Comparison of ENCODE assay signal across 8 cellular contexts in the genomic region with DNA sequence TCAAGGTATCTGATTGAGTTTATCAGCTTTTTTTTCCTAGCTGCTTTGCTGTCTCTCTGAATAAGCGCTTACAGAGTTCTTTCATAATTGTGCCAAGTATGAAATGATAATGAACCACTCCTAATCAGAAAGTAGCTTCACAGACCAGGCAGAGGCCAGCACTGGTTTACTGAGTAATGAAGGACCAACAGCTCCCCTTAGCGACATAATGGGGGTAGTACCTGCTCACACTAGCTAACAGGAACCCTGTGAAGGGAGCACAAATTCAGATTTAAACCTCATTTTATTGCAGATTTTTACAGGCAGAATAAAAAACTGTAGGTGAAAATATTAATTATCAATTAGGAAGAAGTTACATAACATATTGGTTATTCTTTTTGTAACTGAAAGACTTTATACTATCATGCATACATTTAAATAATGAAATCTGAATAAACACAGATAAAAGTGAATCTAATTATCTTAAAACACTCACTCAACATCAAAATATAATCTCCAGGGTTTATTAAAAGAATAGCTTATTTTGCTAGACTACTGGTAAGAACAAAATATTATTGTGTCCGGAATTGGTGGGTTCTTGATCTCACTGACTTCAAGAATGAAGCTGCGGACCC. TPM values are rescaled to one million over a fixed set of nuclear protein-coding genes. Genes with fewer than 3 reads are reported as not detected.
DNase-seq lines count a peak whose midpoint lies in the region; ATAC-seq and TF ChIP-seq lines count a peak whose summit lies in the region.

No MANE protein-coding gene starts in this region.

- H3K27ac Mint-ChIP-seq in naive thymus-derived CD4-positive, alpha-beta T cell = no peak overlapping the region

- dilution Hi-C loops in mammary epithelial cell (cut with HindIII; ENCODE audit: low sequenced_read_pairs) = no loop called here

- no peaks in the 10 kb centered on the region for H4K20me1 ChIP-seq in mammary epithelial cell (ENCODE audit: insufficient read depth, low read length)

- no peaks in the 10 kb centered on the region for H3K36me3 Mint-ChIP-seq in naive thymus-derived CD4-positive, alpha-beta T cell

- H2AFZ ChIP-seq in ACC112 (ENCODE audit: low read length, unreplicated experiment) (peak overlapping the region; percentile 88), mammary epithelial cell (ENCODE audit: low read depth, low read length) (no peak overlapping the region)

- peak; percentile 87 to 91 for TF ChIP-seq CTCF in mammary epithelial cell (conservative IDR thresholded peaks at IDR 0.05 in 1 of 2, IDR thresholded peaks at IDR 0.05 in 1 of 2; ENCODE audit: extremely low read depth in 1 of 2, insufficient read depth in 1 of 2, low read depth in 1 of 2, low read length in 2 of 2)
- TF ChIP-seq CTCF in upper lobe of left lung (IDR thresholded peaks at IDR 0.05) = peak in 5 of 6 experiments; percentile 44 to 65 (median 55)

- peaks cover 5% of the 10 kb centered on the region for H3K4me1 ChIP-seq in ACC112 (ENCODE audit: control insufficient read depth, insufficient read depth, low read length, unreplicated experiment)
- no peaks in the 10 kb centered on the region for H3K4me1 ChIP-seq in mammary epithelial cell (ENCODE audit: insufficient read depth, low read length)
- no peaks in the 10 kb centered on the region for H3K4me1 ChIP-seq in upper lobe of left lung
- no peaks in the 10 kb centered on the region for H3K4me1 ChIP-seq in naive thymus-derived CD4-positive, alpha-beta T cell (ENCODE audit: control insufficient read depth in 2 of 2, insufficient read depth in 2 of 2, low read length in 2 of 2)

- intact Hi-C loops in mammary epithelial cell (cut with micrococcal nuclease) = loop anchor here (1.0 to 5.0 kb wide), 4 partner anchors 139 to 1300 kb away; no protein-coding TSS in a partner anchor
- intact Hi-C loops in naive thymus-derived CD4-positive, alpha-beta T cell (cut with micrococcal nuclease) = no loop called here

- peaks cover 0 to 1% (median 0%) of the 10 kb centered on the region in 7 donors for H3K4me1 Mint-ChIP-seq in naive thymus-derived CD4-positive, alpha-beta T cell

- peaks cover 0 to 5% (median 1%) of the 10 kb centered on the region in 11 donors for H3K9me3 Mint-ChIP-seq in naive thymus-derived CD4-positive, alpha-beta T cell

- peaks cover 10% of the 10 kb centered on the region; the same call in 1 of the 2 replicates for H3K27me3 ChIP-seq in ACC112 (ENCODE audit: insufficient read depth, low read length)
- H3K27me3 ChIP-seq in mammary epithelial cell (ENCODE audit: insufficient read depth, low read length) = no peaks in the 10 kb centered on the region
- no peaks in the 10 kb centered on the region for H3K27me3 ChIP-seq in upper lobe of left lung
- H3K27me3 ChIP-seq in naive thymus-derived CD4-positive, alpha-beta T cell (ENCODE audit: control insufficient read depth in 2 of 2, insufficient read depth in 2 of 2, low read length in 2 of 2) = no peaks in the 10 kb centered on the region

- H3K4me2 ChIP-seq in mammary epithelial cell (ENCODE audit: insufficient read depth, low read depth, low read length) = no peak overlapping the region

- H3K27ac ChIP-seq in ACC112 (ENCODE audit: low read depth, low read length) (peak overlapping the region; percentile 19; the same call in 1 of the 2 replicates), mammary epithelial cell (ENCODE audit: insufficient read depth, low read depth, low read length) (no peak overlapping the region), upper lobe of left lung (no peak overlapping the region)
- no peak overlapping the region for H3K27ac ChIP-seq in naive thymus-derived CD4-positive, alpha-beta T cell (ENCODE audit: low read depth, low read length)

- H3K27me3 Mint-ChIP-seq in naive thymus-derived CD4-positive, alpha-beta T cell = no peaks in the 10 kb centered on the region

- 38% methylated on average over 4 of the region's 4 CpGs for WGBS in mammary epithelial cell (ENCODE audit: low coverage, missing lambda C conversion rate)
- 52 to 59% methylated on average over 4 of the region's 4 CpGs for WGBS in upper lobe of left lung, 2 donors

- no peak overlapping the region for H3K4me3 Mint-ChIP-seq in naive thymus-derived CD4-positive, alpha-beta T cell

- in situ Hi-C loops in mammary epithelial cell (cut with MboI; ENCODE audit: low sequenced_read_pairs in 2 of 2) = loop anchor here (5.0 to 25.0 kb wide), 5 partner anchors 140 to 640 kb away; no protein-coding TSS in a partner anchor

- no peak overlapping the region for H3K9ac ChIP-seq in mammary epithelial cell (ENCODE audit: insufficient read depth, low read length)

- H3K4me3 ChIP-seq in ACC112 (ENCODE audit: low read depth, low read length) (no peak overlapping the region), mammary epithelial cell (replicated peaks in 1 of 3; ENCODE audit: insufficient read depth in 1 of 3, low read depth in 2 of 3, low read length in 3 of 3) (no peak overlapping the region), upper lobe of left lung (no peak overlapping the region)
- no peak overlapping the region for H3K4me3 ChIP-seq in naive thymus-derived CD4-positive, alpha-beta T cell (ENCODE audit: low read length)

- CTCF ChIA-PET in mammary epithelial cell (lab: Charles Lee; ENCODE audit: low non-redundant PET) = interaction anchor here (0.5 to 1.5 kb wide), 7 partner anchors 60 to 656 kb away, joined by 3 to 10 read pairs (median 3); partner anchors contain the start of gene LAMA1
- CTCF ChIA-PET in naive thymus-derived CD4-positive, alpha-beta T cell (lab: Charles Lee) = interaction anchor here (0.6 kb wide), 1 partner anchor 1760 kb away, joined by 3 read pairs; no protein-coding TSS in a partner anchor

- no peaks in the 10 kb centered on the region for H3K79me2 ChIP-seq in ACC112 (ENCODE audit: control insufficient read depth, insufficient read depth, low read length, unreplicated experiment)
- H3K79me2 ChIP-seq in mammary epithelial cell (ENCODE audit: insufficient read depth, low read length) = no peaks in the 10 kb centered on the region

- ATAC-seq in GM18867 (IDR thresholded peaks at IDR 0.05; ENCODE audit: unreplicated experiment) (peak; percentile 74), upper lobe of left lung (ENCODE audit: low FRiP score in 2 of 2) (peak; percentile 85 to 96), GM18868 (IDR thresholded peaks at IDR 0.05; ENCODE audit: unreplicated experiment) (no peak)
- ATAC-seq in naive thymus-derived CD4-positive, alpha-beta T cell = no peak

- H3K36me3 ChIP-seq in ACC112 (ENCODE audit: insufficient read depth, low read length) = no peaks in the 10 kb centered on the region
- H3K36me3 ChIP-seq in mammary epithelial cell (ENCODE audit: insufficient read depth, low read length) = no peaks in the 10 kb centered on the region
- H3K36me3 ChIP-seq in upper lobe of left lung = no peaks in the 10 kb centered on the region
- no peaks in the 10 kb centered on the region for H3K36me3 ChIP-seq in naive thymus-derived CD4-positive, alpha-beta T cell (ENCODE audit: control insufficient read depth in 2 of 3, insufficient read depth in 3 of 3, low read length in 3 of 3)

- TF ChIP-seq EP300 in upper lobe of left lung (IDR thresholded peaks at IDR 0.05) = no peak

- TF ChIP-seq POLR2A in upper lobe of left lung (IDR thresholded peaks at IDR 0.05) = no peak

- POLR2A ChIA-PET in naive thymus-derived CD4-positive, alpha-beta T cell (lab: Charles Lee) = no interaction called here

- H3K9me3 ChIP-seq in mammary epithelial cell (replicated peaks; ENCODE audit: insufficient read depth, low read length) = no peaks in the 10 kb centered on the region
- H3K9me3 ChIP-seq in upper lobe of left lung = no peaks in the 10 kb centered on the region
- H3K9me3 ChIP-seq in naive thymus-derived CD4-positive, alpha-beta T cell (ENCODE audit: control insufficient read depth in 2 of 3, low read length in 3 of 3) = no peaks in the 10 kb centered on the region

- DNase-seq in NCI-H2227 treated with DMSO at 0.1 percent for 48 hours (lab: John Stamatoyannopoulos, UW) = peak; percentile 1
- DNase-seq in mammary epithelial cell = peak; percentile 72
- peak; percentile 34 for DNase-seq in kidney glomerular epithelial cell (lab: John Stamatoyannopoulos, UW)
- peak in 1 of 2 donors; percentile 44 for DNase-seq in upper lobe of left lung
- no peak for DNase-seq in naive thymus-derived CD4-positive, alpha-beta T cell

- TSS peak; percentile 74 for BruUV-seq in mammary epithelial cell (replicated peaks; lab: Mats Ljungman, UMichigan)

RNA-seq across cellular contexts. Expression of gene LRRC30, which starts 53.7 kb away (rescaled TPM):
- total RNA-seq in mammary epithelial cell = not detected
- not detected for polyA plus RNA-seq in mammary epithelial cell
- polyA minus RNA-seq in mammary epithelial cell = not detected
- not detected for total RNA-seq in upper lobe of left lung
- total RNA-seq in naive thymus-derived CD4-positive, alpha-beta T cell = not detected
- polyA plus RNA-seq in naive thymus-derived CD4-positive, alpha-beta T cell = not detected

RNA-seq across cellular contexts. Expression of gene LAMA1, which starts 59.6 kb away (rescaled TPM):
- total RNA-seq in mammary epithelial cell (100 to 1,000 TPM in 1 of 2 donors, 10 to 100 TPM in 1; 48.4 to 104 TPM), upper lobe of left lung (1 to 10 TPM in 5 of 6 donors, under 1 TPM in 1; 0.89 to 3.1 (median 1.5) TPM)
- polyA plus RNA-seq in mammary epithelial cell = 24.9 TPM
- polyA minus RNA-seq in mammary epithelial cell = 79.6 TPM
- not detected for total RNA-seq in naive thymus-derived CD4-positive, alpha-beta T cell
- not detected for polyA plus RNA-seq in naive thymus-derived CD4-positive, alpha-beta T cell

Comparison
In these comparisons a context has a peak if more than half of its experiments do, and no peak if none do; other contexts are left out.
1. ATAC-seq: peak in GM18867 (single experiment) and upper lobe of left lung (2 of 2); none in naive thymus-derived CD4-positive, alpha-beta T cell (single experiment) and GM18868 (single experiment).
2. DNase-seq: peak in NCI-H2227 treated with DMSO at 0.1 percent for 48 hours (single experiment), mammary epithelial cell (single experiment) and kidney glomerular epithelial cell (single experiment); none in naive thymus-derived CD4-positive, alpha-beta T cell (0 of 9).
3. RNA of gene LAMA1, which starts 59.6 kb away (total RNA-seq): 48.4 to 104 TPM in mammary epithelial cell; 0.89 to 3.1 TPM in upper lobe of left lung and not detected in naive thymus-derived CD4-positive, alpha-beta T cell; every median in the first group is over 10 times any median in the second.